ENCODE assay signal across 8 cellular contexts in genomic region chr1:206106328-206107167, GRCh38. TPM values are rescaled to one million over a fixed set of nuclear protein-coding genes. Genes with fewer than 3 reads are reported as not detected.
DNase-seq lines count a peak whose midpoint lies in the region; ATAC-seq, FAIRE-seq and TF ChIP-seq lines count a peak whose summit lies in the region.

No MANE protein-coding gene starts in this region.

- H3K27me3 ChIP-seq in BLaER1 treated with 17β-estradiol and CSF1 and Interleukin-3, amounts not matched to agents 10 nM and 100 nM, result peaks cover 0 to 3% (median 0%) of the 10 kb centered on the region in 11 experiments; a peak in 1 of 22 replicates
- H3K27me3 ChIP-seq in GM23248 (replicated peaks; ENCODE audit: insufficient read depth), result peaks cover 5% of the 10 kb centered on the region
- H3K27me3 ChIP-seq in ascending aorta, result no peaks in the 10 kb centered on the region
- H3K27me3 ChIP-seq in small intestine (ENCODE audit: control insufficient read depth in 2 of 2, insufficient read depth in 2 of 2, low read length in 2 of 2), result no peaks in the 10 kb centered on the region

- peak overlapping the region in 5 of 11 experiments; percentile 24 to 37 (median 33); a peak in 6 of 22 replicates for H3K9ac ChIP-seq in BLaER1 treated with 17β-estradiol and CSF1 and Interleukin-3, amounts not matched to agents 10 nM and 100 nM
- no peak overlapping the region for H3K9ac ChIP-seq in GM23248

- peaks cover 10 to 54% (median 48%) of the 10 kb centered on the region in 10 experiments for H3K4me1 ChIP-seq in BLaER1 treated with 17β-estradiol and CSF1 and Interleukin-3, amounts not matched to agents 10 nM and 100 nM
- H3K4me1 ChIP-seq in GM23248 (ENCODE audit: insufficient read depth) (peaks cover 6% of the 10 kb centered on the region; the same call in 1 of the 2 replicates), ascending aorta (peaks cover 0 to 3% of the 10 kb centered on the region in 2 donors), small intestine (ENCODE audit: control insufficient read depth in 2 of 2, insufficient read depth in 1 of 2, low read depth in 1 of 2, low read length in 1 of 2) (no peaks in the 10 kb centered on the region)

- peak; percentile 93 for DNase-seq in GM23248
- peak; percentile 80 to 83 for DNase-seq in NCI-H187 (lab: John Stamatoyannopoulos, UW)
- DNase-seq in T-helper 22 cell (ENCODE audit: low read depth), result peak; percentile 34
- peak in 1 of 2 donors; percentile 91 for DNase-seq in ascending aorta (ENCODE audit: low spot score in 2 of 2)
- peak; percentile 84 for DNase-seq in hepatic stellate cell (ENCODE audit: low spot score)
- DNase-seq in small intestine, result peak; percentile 72

- H4K20me1 ChIP-seq in BLaER1 treated with 17β-estradiol and CSF1 and Interleukin-3, amounts not matched to agents 10 nM and 100 nM, result no peaks in the 10 kb centered on the region
- H4K20me1 ChIP-seq in GM23248 (ENCODE audit: insufficient read depth), result no peaks in the 10 kb centered on the region

- in situ Hi-C loops in GM23248 (cut with MboI), result no loop called here

- peak overlapping the region in 7 of 11 experiments; percentile 18 to 86 (median 56); a peak in 12 of 22 replicates for H3K27ac ChIP-seq in BLaER1 treated with 17β-estradiol and CSF1 and Interleukin-3, amounts not matched to agents 10 nM and 100 nM
- 0 out of 2 replicates have a peak overlapping the region, but pooled peaks have one; percentile 6 for H3K27ac ChIP-seq in GM23248
- peak overlapping the region; percentile 10 to 33 for H3K27ac ChIP-seq in ascending aorta
- H3K27ac ChIP-seq in small intestine (ENCODE audit: low read depth in 1 of 2, low read length in 1 of 2), result no peak overlapping the region

- H2AFZ ChIP-seq in GM23248, result peak overlapping the region; percentile 12; the same call in 1 of the 2 replicates

- WGBS in GM23248 (ENCODE audit: low coverage in 1 of 2, low lambda C conversion rate in 2 of 2, missing lambda C conversion rate in 2 of 2), 2 experiments, result 48 to 50% methylated on average over 8 of the region's 8 CpGs
- WGBS in small intestine, 3 donors, result 40 to 43% (median 43%) methylated on average over 8 of the region's 8 CpGs

- intact Hi-C loops in ascending aorta (cut with DNase I), result loop anchor here (1.0 to 5.0 kb wide), 5 partner anchors 74 to 316 kb away; partner anchors contain the start of gene SLC41A1

- FAIRE-seq in small intestine (lab: Jason Lieb, UNC), result no peak

- H3F3A ChIP-seq in GM23248 (ENCODE audit: insufficient read depth), result peaks cover 7% of the 10 kb centered on the region

- H3K4me2 ChIP-seq in BLaER1 treated with 17β-estradiol and CSF1 and Interleukin-3, amounts not matched to agents 10 nM and 100 nM, result peak overlapping the region in 8 of 11 experiments; percentile 7 to 93 (median 46); a peak in 14 of 22 replicates
- H3K4me2 ChIP-seq in GM23248 (ENCODE audit: unreplicated experiment), result peak overlapping the region; percentile 12

- H3K36me3 ChIP-seq in BLaER1 treated with 17β-estradiol and CSF1 and Interleukin-3, amounts not matched to agents 10 nM and 100 nM, result no peaks in the 10 kb centered on the region
- no peaks in the 10 kb centered on the region for H3K36me3 ChIP-seq in GM23248 (ENCODE audit: low read depth)
- no peaks in the 10 kb centered on the region for H3K36me3 ChIP-seq in ascending aorta
- H3K36me3 ChIP-seq in small intestine (ENCODE audit: control insufficient read depth in 2 of 2, insufficient read depth in 2 of 2, low read length in 2 of 2), result no peaks in the 10 kb centered on the region

- no peaks in the 10 kb centered on the region for H3K79me2 ChIP-seq in GM23248 (ENCODE audit: insufficient read depth)

- peak; percentile 78 to 89 (median 83) for TF ChIP-seq CTCF in ascending aorta (IDR thresholded peaks at IDR 0.05)

- no peak overlapping the region for H3K4me3 ChIP-seq in BLaER1 treated with 17β-estradiol and CSF1 and Interleukin-3, amounts not matched to agents 10 nM and 100 nM
- H3K4me3 ChIP-seq in GM23248 (no peak overlapping the region), ascending aorta (no peak overlapping the region), small intestine (ENCODE audit: low read depth in 1 of 2, low read length in 2 of 2) (no peak overlapping the region)

- no peaks in the 10 kb centered on the region for H3K9me3 ChIP-seq in BLaER1 treated with 17β-estradiol and CSF1 and Interleukin-3, amounts not matched to agents 10 nM and 100 nM (replicated peaks in 1 of 11)
- H3K9me3 ChIP-seq in GM23248 (ENCODE audit: low read depth) (no peaks in the 10 kb centered on the region), ascending aorta (no peaks in the 10 kb centered on the region), small intestine (ENCODE audit: control insufficient read depth, low read depth) (no peaks in the 10 kb centered on the region)

- no peak for ATAC-seq in HG03108 (IDR thresholded peaks at IDR 0.05; ENCODE audit: unreplicated experiment)

- H3K9me2 ChIP-seq in GM23248 (ENCODE audit: insufficient read depth), result no peaks in the 10 kb centered on the region

RNA-seq across cellular contexts. Expression of gene AVPR1B, which starts 10.6 kb away (rescaled TPM):
- not detected in 2 replicates for total RNA-seq in GM23248 (2014; rRNA removed; shearing (Covaris generic))
- not detected in 2 replicates for polyA plus RNA-seq in GM23248 (2016; fragmentation: Nextera tagmentation; extraction: Ambion mirVana)
- not detected for total RNA-seq in ascending aorta
- under 1 TPM in 1 of 3 donors, not detected in 2; 0.10 TPM for polyA plus RNA-seq in small intestine

RNA-seq across cellular contexts. Expression of gene RHEX, which starts 53.6 kb away (rescaled TPM):
- not detected in 2 replicates for total RNA-seq in GM23248 (2014; rRNA removed; shearing (Covaris generic))
- polyA plus RNA-seq in GM23248 (2016; fragmentation: Nextera tagmentation; extraction: Ambion mirVana) (not detected in 2 replicates), small intestine (1 to 10 TPM in 2 of 3 donors, not detected in 1; 3.8 to 4.6 TPM)
- 0.53 TPM for total RNA-seq in ascending aorta

Comparison
In these comparisons a context has a peak if more than half of its experiments do, and no peak if none do; other contexts are left out.
1. H3K27ac ChIP-seq: peak in BLaER1 treated with 17β-estradiol and CSF1 and Interleukin-3, amounts not matched to agents 10 nM and 100 nM (7 of 11), GM23248 (single experiment) and ascending aorta (2 of 2); none in small intestine (0 of 2).